Comparison of ENCODE assay signal across 17 cellular contexts in genomic region chr6:4903751-4904370, GRCh38.
DNase-seq lines count a peak whose midpoint lies in the region; ATAC-seq and TF ChIP-seq lines count a peak whose summit lies in the region.
"Had no signal": no experiment of that assay in that cellular context is flagged by ENCODE, and none has a peak within 500 bp of the region (broad histone marks: within the 10 kb centered on the region; RNA-seq: fewer than 3 reads in every experiment).

No MANE protein-coding gene starts in this region.

- CTCF ChIA-PET in CD8-positive, alpha-beta memory T cell (lab: Charles Lee): no interaction called here

- TF ChIP-seq POLR2A in heart left ventricle (IDR thresholded peaks at IDR 0.05): no peak

- H3K4me1 ChIP-seq in heart left ventricle: peaks cover 0 to 35% (median 12%) of the 10 kb centered on the region in 12 donors
- peaks cover 20% of the 10 kb centered on the region for H3K4me1 ChIP-seq in CD8-positive, alpha-beta memory T cell (ENCODE audit: insufficient read depth, low read length)

- H3K27ac ChIP-seq in heart left ventricle (no peak overlapping the region), WERI-Rb-1 (no peak overlapping the region)
- no peak overlapping the region for H3K27ac ChIP-seq in CD8-positive, alpha-beta memory T cell (ENCODE audit: low read depth, low read length)

- POLR2A ChIA-PET in CD8-positive, alpha-beta memory T cell (lab: Charles Lee): no interaction called here

- no peak for TF ChIP-seq CTCF in heart left ventricle (IDR thresholded peaks at IDR 0.05)
- TF ChIP-seq CTCF in WERI-Rb-1 (IDR thresholded peaks at IDR 0.05; ENCODE audit: low read depth, low read length): no peak
- no peak for TF ChIP-seq CTCF in nephron (IDR thresholded peaks at IDR 0.05; ENCODE audit: unreplicated experiment in 3 of 3)

- H3K9me3 Mint-ChIP-seq in nephron: peaks cover 4% of the 10 kb centered on the region
- peaks cover 0 to 6% (median 3%) of the 10 kb centered on the region in 5 donors for H3K9me3 Mint-ChIP-seq in CD8-positive, alpha-beta memory T cell
- H3K9me3 Mint-ChIP-seq: CD4-positive, alpha-beta T cell had no signal

- 72 to 82% (median 80%) methylated on average over 12 of the region's 12 CpGs for WGBS in heart left ventricle, 4 donors

- ATAC-seq in left ventricle myocardium superior (peak; percentile 53), heart left ventricle (no peak), GM18907 (IDR thresholded peaks at IDR 0.05; ENCODE audit: unreplicated experiment) (no peak), HG02610 (IDR thresholded peaks at IDR 0.05; ENCODE audit: unreplicated experiment) (no peak)
- ATAC-seq: PC-3 had no signal

- H3K27ac Mint-ChIP-seq in nephron: peak overlapping the region; percentile 66 to 77 (median 68)
- no peak overlapping the region for H3K27ac Mint-ChIP-seq in CD8-positive, alpha-beta memory T cell
- H3K27ac Mint-ChIP-seq: CD4-positive, alpha-beta T cell had no signal

- H3K4me1 Mint-ChIP-seq in nephron: peaks cover 60% of the 10 kb centered on the region
- H3K4me1 Mint-ChIP-seq in CD8-positive, alpha-beta memory T cell: peaks cover 45 to 53% (median 51%) of the 10 kb centered on the region in 3 donors

- H3K27me3 Mint-ChIP-seq in nephron (ENCODE audit: low read depth): no peaks in the 10 kb centered on the region
- no peaks in the 10 kb centered on the region for H3K27me3 Mint-ChIP-seq in CD8-positive, alpha-beta memory T cell
- H3K27me3 Mint-ChIP-seq: CD4-positive, alpha-beta T cell had no signal

- H3K9me3 ChIP-seq in heart left ventricle: peaks cover 0 to 13% (median 3%) of the 10 kb centered on the region in 12 donors
- peaks cover 9% of the 10 kb centered on the region for H3K9me3 ChIP-seq in WERI-Rb-1 (ENCODE audit: severe bottlenecking)
- no peaks in the 10 kb centered on the region for H3K9me3 ChIP-seq in CD8-positive, alpha-beta memory T cell (ENCODE audit: low read length)

- DNase-seq in left ventricle myocardium superior (no peak), heart left ventricle (no peak), WERI-Rb-1 (peak; percentile 82), kidney glomerular epithelial cell (lab: John Stamatoyannopoulos, UW) (no peak)
- DNase-seq in CD8-positive, alpha-beta memory T cell: no peak
- DNase-seq: CD4-positive, alpha-beta T cell; DND-41; GF-D8; Karpas-422; NCI-H1105 treated with DMSO at 0.1 percent for 48 hours; NCI-H187 treated with DMSO at 0.1 percent for 48 hours; NCI-H510A; NK-92 treated with Interleukin-12 subunit alpha and Interleukin-12 subunit beta, amount 100 ng/mL, for 24 hours; PC-3 had no signal

- intact Hi-C loops in left ventricle myocardium superior (cut with micrococcal nuclease): no loop called here
- intact Hi-C loops in heart left ventricle (cut with DNase I): no loop called here

- H3K36me3 Mint-ChIP-seq in nephron (ENCODE audit: low read depth): peaks cover 37% of the 10 kb centered on the region
- peaks cover 11 to 41% (median 16%) of the 10 kb centered on the region in 3 donors for H3K36me3 Mint-ChIP-seq in CD8-positive, alpha-beta memory T cell

- H3K27me3 ChIP-seq in heart left ventricle (no peaks in the 10 kb centered on the region), WERI-Rb-1 (ENCODE audit: insufficient read depth, low read depth, severe bottlenecking) (no peaks in the 10 kb centered on the region)
- no peaks in the 10 kb centered on the region for H3K27me3 ChIP-seq in CD8-positive, alpha-beta memory T cell (ENCODE audit: insufficient read depth, low read length, poor library complexity, severe bottlenecking)

- peaks cover 0 to 11% (median 0%) of the 10 kb centered on the region in 9 donors for H3K36me3 ChIP-seq in heart left ventricle
- H3K36me3 ChIP-seq in WERI-Rb-1: no peaks in the 10 kb centered on the region; the same call in 1 of the 2 replicates
- H3K36me3 ChIP-seq in CD8-positive, alpha-beta memory T cell (ENCODE audit: insufficient read depth, low read length): peaks cover 3% of the 10 kb centered on the region

- no peak overlapping the region for H3K4me3 Mint-ChIP-seq in nephron
- no peak overlapping the region for H3K4me3 Mint-ChIP-seq in CD8-positive, alpha-beta memory T cell
- H3K4me3 Mint-ChIP-seq: CD4-positive, alpha-beta T cell had no signal

- H3K4me3 ChIP-seq in heart left ventricle (no peak overlapping the region), WERI-Rb-1 (ENCODE audit: low read depth, low read length) (no peak overlapping the region)
- no peak overlapping the region for H3K4me3 ChIP-seq in CD8-positive, alpha-beta memory T cell (ENCODE audit: low read length)

Comparison
In these comparisons a context has a peak if more than half of its experiments do, and no peak if none do; other contexts are left out.
1. H3K27ac Mint-ChIP-seq: peak in nephron (3 of 3); none in CD8-positive, alpha-beta memory T cell (0 of 8).